In genomic region chr16:839643-840408, GRCh38 we compare ENCODE assay signal across 1 cellular context.
TF ChIP-seq lines count a peak whose summit lies in the region.

No MANE protein-coding gene starts in this region.

TF ChIP-seq in GM23338, 12 proteins besides CTCF, POLR2A, EP300 and RAD21 (continued from another document):
- no peak for TF ChIP-seq STAT1 (IDR thresholded peaks at IDR 0.05; ENCODE audit: unreplicated experiment)
- no peak for TF ChIP-seq ZNF462 (CRISPR knock-in tag; IDR thresholded peaks at IDR 0.05)
- TF ChIP-seq CREB1 (CRISPR knock-in tag; IDR thresholded peaks at IDR 0.05; ENCODE audit: low read depth), result no peak
- no peak for TF ChIP-seq EZH2phosphoT487 (IDR thresholded peaks at IDR 0.05; ENCODE audit: unreplicated experiment)
- TF ChIP-seq ZNF331 (CRISPR knock-in tag; IDR thresholded peaks at IDR 0.05; ENCODE audit: low read depth), result no peak
- TF ChIP-seq POLR2AphosphoS5 (IDR thresholded peaks at IDR 0.05; ENCODE audit: low read depth), result no peak
- no peak for TF ChIP-seq ETS1 (IDR thresholded peaks at IDR 0.05)
- TF ChIP-seq EZH2 (IDR thresholded peaks at IDR 0.05; ENCODE audit: low read depth, unreplicated experiment), result no peak
